Comparison of ENCODE assay signal across 8 cellular contexts in genomic region chr11:62787005-62787759, GRCh38. TPM values are rescaled to one million over a fixed set of nuclear protein-coding genes. Genes with fewer than 3 reads are reported as not detected.
A peak's percentile ranks its signal among the peaks of the same experiment; 100 is the strongest.
DNase-seq lines count a peak whose midpoint lies in the region; ATAC-seq and TF ChIP-seq lines count a peak whose summit lies in the region.

TMEM179B (plus strand) TSS chr11:62787402; CDS start chr11:62787432, 30 bp downstream.

- peak within 1 kb of the TSS; percentile 94 for H3K27ac Mint-ChIP-seq in activated T-helper 1 cell treated with anti-CD3 and anti-CD28 coated beads, Interleukin-12 subunit alpha, Interleukin-12 subunit beta, Interleukin-2, Interleukin-4 antibody, amounts not matched to agents 30 ng/mL and 10 ng/mL and 1 ng/mL, durations not matched to agents 14 hours and 24 hours and 36 hours
- H3K27ac Mint-ChIP-seq in natural killer cell, result peak within 1 kb of the TSS; percentile 94 to 96

- peak within 1 kb of the TSS; percentile 95 for H3K4me3 Mint-ChIP-seq in activated T-helper 1 cell treated with anti-CD3 and anti-CD28 coated beads, Interleukin-12 subunit alpha, Interleukin-12 subunit beta, Interleukin-2, Interleukin-4 antibody, amounts not matched to agents 30 ng/mL and 10 ng/mL and 1 ng/mL, durations not matched to agents 14 hours and 24 hours and 36 hours
- H3K4me3 Mint-ChIP-seq in natural killer cell, result peak within 1 kb of the TSS; percentile 94

- H3K27me3 Mint-ChIP-seq in activated T-helper 1 cell treated with anti-CD3 and anti-CD28 coated beads, Interleukin-12 subunit alpha, Interleukin-12 subunit beta, Interleukin-2, Interleukin-4 antibody, amounts not matched to agents 30 ng/mL and 10 ng/mL and 1 ng/mL, durations not matched to agents 14 hours and 24 hours and 36 hours (ENCODE audit: insufficient read depth), result no peaks in the 10 kb centered on the region
- H3K27me3 Mint-ChIP-seq in natural killer cell (ENCODE audit: low read depth in 2 of 2), result no peaks in the 10 kb centered on the region

- ATAC-seq in GM21786 (IDR thresholded peaks at IDR 0.05; ENCODE audit: unreplicated experiment) (peak; percentile 76), natural killer cell (peak; percentile 75 to 91 (median 78))

- H3K27me3 ChIP-seq in DOHH2 (ENCODE audit: control insufficient read depth, low read length) (no peaks in the 10 kb centered on the region), Karpas-422 (ENCODE audit: low read length) (no peaks in the 10 kb centered on the region), fibroblast of lung (ENCODE audit: control insufficient read depth, insufficient read depth, low read length) (no peaks in the 10 kb centered on the region)

- TF ChIP-seq CTCF in DOHH2 (IDR thresholded peaks at IDR 0.05; ENCODE audit: low read depth, low read length, poor library complexity, severe bottlenecking) (no peak), fibroblast of lung (conservative IDR thresholded peaks at IDR 0.05 in 1 of 2, IDR thresholded peaks at IDR 0.05 in 1 of 2; ENCODE audit: low read depth in 1 of 2, low read length in 2 of 2) (peak; percentile 58 to 59), natural killer cell (IDR thresholded peaks at IDR 0.05) (peak; percentile 57)

- H3K4me2 ChIP-seq in DOHH2 (ENCODE audit: low read length) (peak within 1 kb of the TSS; percentile 59), Karpas-422 (ENCODE audit: low read depth, low read length, poor library complexity, severe bottlenecking) (peak within 1 kb of the TSS; percentile 78), fibroblast of lung (ENCODE audit: extremely low read depth, insufficient read depth, low read length) (peak within 1 kb of the TSS; percentile 98)

- H3K4me1 Mint-ChIP-seq in activated T-helper 1 cell treated with anti-CD3 and anti-CD28 coated beads, Interleukin-12 subunit alpha, Interleukin-12 subunit beta, Interleukin-2, Interleukin-4 antibody, amounts not matched to agents 30 ng/mL and 10 ng/mL and 1 ng/mL, durations not matched to agents 14 hours and 24 hours and 36 hours (ENCODE audit: low read depth), result peaks cover 42% of the 10 kb centered on the region
- H3K4me1 Mint-ChIP-seq in natural killer cell, result peaks cover 32 to 45% of the 10 kb centered on the region in 2 donors

- no peaks in the 10 kb centered on the region for H3K9me3 Mint-ChIP-seq in activated T-helper 1 cell treated with anti-CD3 and anti-CD28 coated beads, Interleukin-12 subunit alpha, Interleukin-12 subunit beta, Interleukin-2, Interleukin-4 antibody, amounts not matched to agents 30 ng/mL and 10 ng/mL and 1 ng/mL, durations not matched to agents 14 hours and 24 hours and 36 hours
- no peaks in the 10 kb centered on the region for H3K9me3 Mint-ChIP-seq in natural killer cell

- peak within 1 kb of the TSS; percentile 60 for H3K27ac ChIP-seq in DOHH2 (ENCODE audit: low read depth, low read length)
- H3K27ac ChIP-seq in Karpas-422 (ENCODE audit: low read length), result peak within 1 kb of the TSS; percentile 70
- H3K27ac ChIP-seq in fibroblast of lung (ENCODE audit: insufficient read depth, low read length), result peak within 1 kb of the TSS; percentile 93

- peak; percentile 100 for DNase-seq in Karpas-422
- DNase-seq in RKO (ENCODE audit: low spot score), result peak; percentile 98
- peak; percentile 96 for DNase-seq in activated T-helper 1 cell treated with anti-CD3 and anti-CD28 coated beads, Interleukin-12 subunit alpha, Interleukin-12 subunit beta, Interleukin-2, Interleukin-4 antibody, amounts not matched to agents 30 ng/mL and 10 ng/mL and 1 ng/mL, durations not matched to agents 14 hours and 24 hours and 36 hours (ENCODE audit: low spot score)
- peak; percentile 97 to 98 for DNase-seq in fibroblast of lung (ENCODE audit: low read depth in 2 of 2)
- peak; percentile 98 for DNase-seq in natural killer cell
- DNase-seq in stimulated activated naive CD4-positive, alpha-beta T cell treated with Interleukin-2 at 50 U/mL for 16 hours (lab: John Stamatoyannopoulos, UW), result peak; percentile 97

- H3K9me2 ChIP-seq in DOHH2 (replicated peaks; ENCODE audit: control insufficient read depth, low read length) (no peaks in the 10 kb centered on the region), Karpas-422 (replicated peaks; ENCODE audit: insufficient read depth, low read length) (no peaks in the 10 kb centered on the region)

- H3K79me2 ChIP-seq in DOHH2 (ENCODE audit: control insufficient read depth, low read length) (peaks cover 58% of the 10 kb centered on the region), Karpas-422 (ENCODE audit: low read length) (peaks cover 50% of the 10 kb centered on the region), fibroblast of lung (ENCODE audit: control insufficient read depth, insufficient read depth, low read length) (peaks cover 39% of the 10 kb centered on the region)

- H3K36me3 ChIP-seq in DOHH2 (ENCODE audit: control insufficient read depth, low read length), result peaks cover 64% of the 10 kb centered on the region
- peaks cover 10% of the 10 kb centered on the region; the same call in 1 of the 2 replicates for H3K36me3 ChIP-seq in Karpas-422 (ENCODE audit: insufficient read depth, low read length)
- H3K36me3 ChIP-seq in fibroblast of lung (ENCODE audit: control insufficient read depth, insufficient read depth, low read length), result peaks cover 11% of the 10 kb centered on the region

- H2AFZ ChIP-seq in Karpas-422 (ENCODE audit: low read length) (no peak within 1 kb of the TSS), fibroblast of lung (ENCODE audit: low read length) (peak within 1 kb of the TSS; percentile 59)

- H3K4me1 ChIP-seq in DOHH2 (ENCODE audit: control insufficient read depth, low read length) (peaks cover 39% of the 10 kb centered on the region), Karpas-422 (ENCODE audit: low read length) (peaks cover 38% of the 10 kb centered on the region), fibroblast of lung (ENCODE audit: control insufficient read depth, extremely low read depth, insufficient read depth, low read length) (peaks cover 16% of the 10 kb centered on the region)

- peak within 1 kb of the TSS; percentile 83 for H3K4me3 ChIP-seq in DOHH2 (ENCODE audit: low read length)
- H3K4me3 ChIP-seq in Karpas-422 (ENCODE audit: low read length), result peak within 1 kb of the TSS; percentile 89
- H3K4me3 ChIP-seq in fibroblast of lung (replicated peaks in 1 of 4; ENCODE audit: control extremely low read depth in 1 of 4, insufficient read depth in 1 of 4, low read depth in 3 of 4, low read length in 4 of 4), result peak within 1 kb of the TSS; percentile 87 to 99 (median 98)

- H3K9me3 ChIP-seq in DOHH2 (ENCODE audit: control insufficient read depth, insufficient read depth, low read length) (no peaks in the 10 kb centered on the region), Karpas-422 (ENCODE audit: low read length) (no peaks in the 10 kb centered on the region), fibroblast of lung (ENCODE audit: control insufficient read depth, insufficient read depth, low read depth, low read length) (no peaks in the 10 kb centered on the region)

- H3K36me3 Mint-ChIP-seq in activated T-helper 1 cell treated with anti-CD3 and anti-CD28 coated beads, Interleukin-12 subunit alpha, Interleukin-12 subunit beta, Interleukin-2, Interleukin-4 antibody, amounts not matched to agents 30 ng/mL and 10 ng/mL and 1 ng/mL, durations not matched to agents 14 hours and 24 hours and 36 hours (ENCODE audit: low read depth), result peaks cover 31% of the 10 kb centered on the region
- no peaks in the 10 kb centered on the region for H3K36me3 Mint-ChIP-seq in natural killer cell

- no peaks in the 10 kb centered on the region; the same call in 1 of the 2 replicates for H4K20me1 ChIP-seq in DOHH2 (ENCODE audit: control insufficient read depth, insufficient read depth, low read depth, low read length)
- no peaks in the 10 kb centered on the region; the same call in 1 of the 2 replicates for H4K20me1 ChIP-seq in Karpas-422 (ENCODE audit: insufficient read depth, low read depth, low read length)
- no peaks in the 10 kb centered on the region for H4K20me1 ChIP-seq in fibroblast of lung (ENCODE audit: control insufficient read depth, extremely low read depth, insufficient read depth, low read length)

- H3K9ac ChIP-seq in Karpas-422 (ENCODE audit: low read length) (peak within 1 kb of the TSS; percentile 96), fibroblast of lung (ENCODE audit: insufficient read depth, low read length) (peak within 1 kb of the TSS; percentile 89)

- peaks cover 20% of the 10 kb centered on the region for H3F3A ChIP-seq in DOHH2 (ENCODE audit: control insufficient read depth, insufficient read depth)

- intact Hi-C loops in activated T-helper 1 cell treated with anti-CD3 and anti-CD28 coated beads, Interleukin-12 subunit alpha, Interleukin-12 subunit beta, Interleukin-2, Interleukin-4 antibody, amounts not matched to agents 30 ng/mL and 10 ng/mL and 1 ng/mL, durations not matched to agents 14 hours and 24 hours and 36 hours (cut with micrococcal nuclease), result loop anchor here (1.0 kb wide), 8 partner anchors 18 to 196 kb away; partner anchors contain the start of genes NXF1, POLR2G, SLC3A2 and STX5
- intact Hi-C loops in natural killer cell (cut with micrococcal nuclease), result loop anchor here (1.0 to 2.0 kb wide), 3 partner anchors 32 to 94 kb away; partner anchors contain the start of gene ZBTB3

RNA-seq across cellular contexts. Expression of gene TMEM179B, which starts in this region (rescaled TPM):
- 58.0 and 80.4 TPM in 2 replicates for total RNA-seq in Karpas-422 (2014; rRNA removed; shearing (Covaris generic); ENCODE audit: low replicate concordance)
- 40.6 and 43.0 TPM in 2 replicates for total RNA-seq in activated T-helper 1 cell treated with anti-CD3 and anti-CD28 coated beads, Interleukin-12 subunit alpha, Interleukin-12 subunit beta, Interleukin-2, Interleukin-4 antibody, amounts not matched to agents 30 ng/mL and 10 ng/mL and 1 ng/mL, durations not matched to agents 14 hours and 24 hours and 36 hours
- total RNA-seq in fibroblast of lung (27.5 and 41.9 TPM in 2 replicates), natural killer cell (10 to 100 TPM; 33.7 to 41.1 (median 36.3) TPM)
- 64.8 and 69.5 TPM in 2 replicates for polyA plus RNA-seq in fibroblast of lung
- polyA plus RNA-seq in fibroblast of lung (2012), result 65.6 and 75.1 TPM in 2 replicates
- 104 and 112 TPM in 2 replicates for polyA minus RNA-seq in fibroblast of lung (ENCODE audit: low replicate concordance)

Comparison
In these comparisons a context has a peak if more than half of its experiments do, and no peak if none do; other contexts are left out.
1. Peak in every context shown above with its lines: DNase-seq, ATAC-seq, H3K4me3 ChIP-seq and H3K27ac ChIP-seq.